ENCODE assay signal across 8 cellular contexts in genomic region chr10:11197266-11197712, GRCh38.
DNase-seq lines count a peak whose midpoint lies in the region; ATAC-seq, FAIRE-seq and TF ChIP-seq lines count a peak whose summit lies in the region.

No MANE protein-coding gene starts in this region.

- H3K4me1 ChIP-seq in small intestine (ENCODE audit: control insufficient read depth in 2 of 2, insufficient read depth in 1 of 2, low read depth in 1 of 2, low read length in 1 of 2), result no peaks in the 10 kb centered on the region
- H3K4me1 ChIP-seq in mesendoderm (ENCODE audit: control insufficient read depth, low read depth, low read length), result no peaks in the 10 kb centered on the region

- FAIRE-seq in small intestine (lab: Jason Lieb, UNC), result no peak

- 26 to 49% (median 35%) methylated on average over 7 of the region's 7 CpGs for WGBS in small intestine, 3 donors
- WGBS in mesendoderm (ENCODE audit: extremely low coverage, insufficient coverage, low lambda C conversion rate), result no CpG with 5 or more reads among the region's 7 CpGs

- H3K56ac ChIP-seq in mesendoderm (ENCODE audit: low read length), result no peak overlapping the region

- H4K5ac ChIP-seq in mesendoderm (ENCODE audit: low read length), result no peak overlapping the region

- H3K27ac ChIP-seq in cingulate gyrus (ENCODE audit: low read depth, low read length), result peak overlapping the region; percentile 10
- H3K27ac ChIP-seq in small intestine (ENCODE audit: low read depth in 1 of 2, low read length in 1 of 2), result peak overlapping the region in 1 of 2 donors; percentile 20
- peak overlapping the region in 15 of 59 donors; percentile 1 to 59 (median 22) for H3K27ac ChIP-seq in dorsolateral prefrontal cortex
- no peak overlapping the region for H3K27ac ChIP-seq in mesendoderm (ENCODE audit: low read depth, low read length)

- ATAC-seq in GM21390 (IDR thresholded peaks at IDR 0.05; ENCODE audit: unreplicated experiment) (peak; percentile 74), HG03469 (IDR thresholded peaks at IDR 0.05; ENCODE audit: unreplicated experiment) (peak; percentile 59)

- H3K27me3 ChIP-seq in small intestine (ENCODE audit: control insufficient read depth in 2 of 2, insufficient read depth in 2 of 2, low read length in 2 of 2) (no peaks in the 10 kb centered on the region), dorsolateral prefrontal cortex (peaks cover 0 to 57% (median 0%) of the 10 kb centered on the region in 45 donors), mesendoderm (ENCODE audit: insufficient read depth, low read length, poor library complexity) (no peaks in the 10 kb centered on the region)

- TF ChIP-seq CTCF in GM12864 (IDR thresholded peaks at IDR 0.05; ENCODE audit: low read depth, low read length, missing control alignments), result no peak
- no peak for TF ChIP-seq CTCF in dorsolateral prefrontal cortex (IDR thresholded peaks at IDR 0.05 in 54 of 56, conservative IDR thresholded peaks at IDR 0.05 in 2 of 56; ENCODE audit: low read depth in 1 of 56, partially characterized antibody in 56 of 56)

- DNase-seq in GM12864 (ENCODE audit: low read depth) (no peak), small intestine (peak; percentile 47), DMS114 treated with DMSO at 0.1 percent for 48 hours (lab: John Stamatoyannopoulos, UW; ENCODE audit: unreplicated experiment) (no peak), dorsolateral prefrontal cortex (no peak), mesendoderm (no peak)

- no peak overlapping the region for H3K4ac ChIP-seq in mesendoderm (ENCODE audit: low read depth, low read length)

- no peak overlapping the region for H2BK5ac ChIP-seq in mesendoderm (ENCODE audit: low read length)

- H3K36me3 ChIP-seq in small intestine (ENCODE audit: control insufficient read depth in 2 of 2, insufficient read depth in 2 of 2, low read length in 2 of 2), result no peaks in the 10 kb centered on the region
- no peaks in the 10 kb centered on the region for H3K36me3 ChIP-seq in mesendoderm (ENCODE audit: control insufficient read depth, insufficient read depth, low read length)

- H3K4me3 ChIP-seq in GM12864 (ENCODE audit: low read depth, low read length) (peak overlapping the region; percentile 27), small intestine (ENCODE audit: low read depth in 1 of 2, low read length in 2 of 2) (no peak overlapping the region), dorsolateral prefrontal cortex (peak overlapping the region in 3 of 59 donors; percentile 2 to 12 (median 11)), mesendoderm (ENCODE audit: low read length) (no peak overlapping the region)

- H2BK15ac ChIP-seq in mesendoderm (replicated peaks; ENCODE audit: low read depth), result no peak overlapping the region

- H3K9ac ChIP-seq in mesendoderm (ENCODE audit: low read length), result no peak overlapping the region

- no peaks in the 10 kb centered on the region for H3K79me1 ChIP-seq in mesendoderm (ENCODE audit: low read length)

- H2BK120ac ChIP-seq in mesendoderm (ENCODE audit: low read depth, low read length), result no peak overlapping the region

- H3K23ac ChIP-seq in mesendoderm (ENCODE audit: low read length), result no peak overlapping the region

- H4K8ac ChIP-seq in mesendoderm (ENCODE audit: low read depth, low read length), result no peak overlapping the region

- H3K79me2 ChIP-seq in mesendoderm (ENCODE audit: control insufficient read depth, insufficient read depth, low read length), result no peaks in the 10 kb centered on the region

- intact Hi-C loops in dorsolateral prefrontal cortex (cut with DNase I), result no loop called here

- no peak overlapping the region for H3K18ac ChIP-seq in mesendoderm (ENCODE audit: low read length)

- no peak overlapping the region for H2AK5ac ChIP-seq in mesendoderm (ENCODE audit: low read length)

- no peak overlapping the region for H3K4me2 ChIP-seq in mesendoderm (ENCODE audit: low read length)

- H3K9me3 ChIP-seq in small intestine (ENCODE audit: control insufficient read depth, low read depth), result no peaks in the 10 kb centered on the region
